In genomic region chr1:61950418-61950817, GRCh38 we compare ENCODE assay signal across 11 cellular contexts.
DNase-seq lines count a peak whose midpoint lies in the region; ATAC-seq and TF ChIP-seq lines count a peak whose summit lies in the region.
"Had no signal": no experiment of that assay in that cellular context is flagged by ENCODE, and none has a peak within 500 bp of the region (broad histone marks: within the 10 kb centered on the region; RNA-seq: fewer than 3 reads in every experiment).

No MANE protein-coding gene starts in this region.

- in situ Hi-C loops in G401 (cut with HindIII; ENCODE audit: low sequenced_read_pairs) (no loop called here), astrocyte of the spinal cord (cut with HindIII; ENCODE audit: low sequenced_read_pairs) (no loop called here)

- DNase-seq in G401 (ENCODE audit: low spot score) = peak; percentile 70
- peak; percentile 4 for DNase-seq in HuH-7 (ENCODE audit: low spot score)
- no peak for DNase-seq in astrocyte of the spinal cord (ENCODE audit: low read depth, low spot score)
- peak; percentile 39 for DNase-seq in left kidney (ENCODE audit: low read depth, low spot score)
- no peak for DNase-seq in NCI-H1092 treated with DMSO at 0.1 percent for 48 hours (lab: John Stamatoyannopoulos, UW)
- DNase-seq in D341Med (ENCODE audit: low spot score) = no peak
- no peak for DNase-seq in NCI-H2171 (lab: John Stamatoyannopoulos, UW)
- DNase-seq: activated CD4-positive, alpha-beta T cell treated with anti-CD3 and anti-CD28 coated beads for 1 hour; stimulated activated CD4-positive, alpha-beta T cell treated with anti-CD3 and anti-CD28 coated beads, Interleukin-4, amount 100 ng/mL, for 4 hours had no signal

- no peak for ATAC-seq in HG03135 (IDR thresholded peaks at IDR 0.05; ENCODE audit: unreplicated experiment)

- no peak overlapping the region for H3K4me3 ChIP-seq in astrocyte of the spinal cord (ENCODE audit: low read depth, low read length)
- H3K4me3 ChIP-seq: lung had no signal

- TF ChIP-seq CTCF in astrocyte of the spinal cord (IDR thresholded peaks at IDR 0.05; ENCODE audit: low read depth, low read length) = peak; percentile 28

Comparison
In these comparisons a context has a peak if more than half of its experiments do, and no peak if none do; other contexts are left out.
1. DNase-seq: peak in G401 (single experiment), HuH-7 (single experiment) and left kidney (single experiment); none in astrocyte of the spinal cord (single experiment), NCI-H1092 treated with DMSO at 0.1 percent for 48 hours (single experiment), D341Med (single experiment) and NCI-H2171 (single experiment).